8 cellular contexts compared by ENCODE assay signal in genomic region chr1:219927298-219927955, GRCh38. TPM values are rescaled to one million over a fixed set of nuclear protein-coding genes. Genes with fewer than 3 reads are reported as not detected.
A peak's percentile ranks its signal among the peaks of the same experiment; 100 is the strongest.
DNase-seq lines count a peak whose midpoint lies in the region; ATAC-seq and TF ChIP-seq lines count a peak whose summit lies in the region.

No MANE protein-coding gene starts in this region.

- H3K27ac ChIP-seq in IMR-90 (ENCODE audit: insufficient read depth, low read length) (no peak overlapping the region), esophagus (ENCODE audit: low read depth in 2 of 2, low read length in 1 of 2) (no peak overlapping the region), trophoblast cell (ENCODE audit: low read depth, low read length) (no peak overlapping the region)

- no peak for TF ChIP-seq CTCF in IMR-90 (conservative IDR thresholded peaks at IDR 0.05; ENCODE audit: low read depth, low read length)

- intact Hi-C loops in IMR-90 (cut with micrococcal nuclease), result no loop called here

- no peaks in the 10 kb centered on the region for H3K9me1 ChIP-seq in IMR-90 (ENCODE audit: insufficient read depth, low read length)

- CTCF ChIA-PET in IMR-90 (lab: Yijun Ruan, JAX), result no interaction called here

- no peak overlapping the region for H3K56ac ChIP-seq in IMR-90 (ENCODE audit: extremely low read depth, insufficient read depth, low read length)

- H3K23ac ChIP-seq in IMR-90 (ENCODE audit: low read depth, low read length) (no peak overlapping the region), trophoblast cell (ENCODE audit: low read length) (no peak overlapping the region)

- dilution Hi-C loops in IMR-90 (cut with HindIII; ENCODE audit: low sequenced_read_pairs, unreplicated experiment), result no loop called here

- POLR2A ChIA-PET in IMR-90 (lab: Charles Lee; ENCODE audit: unreplicated experiment), result no interaction called here

- no peaks in the 10 kb centered on the region for H3K79me2 ChIP-seq in trophoblast cell (ENCODE audit: control insufficient read depth, insufficient read depth, low read length, poor library complexity)

- H3K4me3 ChIP-seq in IMR-90 (ENCODE audit: insufficient read depth, low read depth, low read length), result peak overlapping the region; percentile 19; the same call in 1 of the 2 replicates
- peak overlapping the region; percentile 24 to 35 for H3K4me3 ChIP-seq in esophagus (ENCODE audit: low read depth in 1 of 2, low read length in 2 of 2)
- H3K4me3 ChIP-seq in trophoblast cell (ENCODE audit: low read depth, low read length), result peak overlapping the region; percentile 66

- H2AK9ac ChIP-seq in IMR-90 (replicated peaks; ENCODE audit: low read depth, low read length, poor library complexity), result no peak overlapping the region

- H3K9ac ChIP-seq in IMR-90 (ENCODE audit: low read depth, low read length) (no peak overlapping the region), trophoblast cell (ENCODE audit: low read length) (no peak overlapping the region)

- H3K9me3 ChIP-seq in IMR-90 (ENCODE audit: control insufficient read depth, insufficient read depth, low read length) (no peaks in the 10 kb centered on the region), esophagus (ENCODE audit: control insufficient read depth in 2 of 2, insufficient read depth in 1 of 2, low read depth in 1 of 2, low read length in 1 of 2) (no peaks in the 10 kb centered on the region), trophoblast cell (ENCODE audit: insufficient read depth, low read depth, low read length) (peaks cover 2% of the 10 kb centered on the region)

- H3K27me3 ChIP-seq in IMR-90 (ENCODE audit: control insufficient read depth, insufficient read depth, low read length) (peaks cover 24% of the 10 kb centered on the region), esophagus (ENCODE audit: control insufficient read depth in 1 of 2, insufficient read depth in 2 of 2, low read length in 2 of 2) (peaks cover 0 to 2% of the 10 kb centered on the region in 2 donors), trophoblast cell (ENCODE audit: insufficient read depth, low read length) (peaks cover 24% of the 10 kb centered on the region)

- H2BK5ac ChIP-seq in IMR-90 (ENCODE audit: low read depth, low read length, poor library complexity, severe bottlenecking), result no peak overlapping the region
- no peak overlapping the region for H2BK5ac ChIP-seq in trophoblast cell (ENCODE audit: low read depth, low read length, poor library complexity)

- no peak overlapping the region for H2BK12ac ChIP-seq in trophoblast cell (ENCODE audit: low read length)

- H3K79me1 ChIP-seq in IMR-90 (ENCODE audit: low read depth in 1 of 2, low read length in 2 of 2), result no peaks in the 10 kb centered on the region
- H3K79me1 ChIP-seq in trophoblast cell (ENCODE audit: low read length), result no peaks in the 10 kb centered on the region

- H4K91ac ChIP-seq in IMR-90 (ENCODE audit: insufficient read depth, low read depth, low read length) (no peak overlapping the region), trophoblast cell (ENCODE audit: low read depth, low read length) (no peak overlapping the region)

- H2AK5ac ChIP-seq in IMR-90 (ENCODE audit: low read depth, low read length) (no peak overlapping the region), trophoblast cell (ENCODE audit: low read length) (no peak overlapping the region)

- H2AFZ ChIP-seq in IMR-90 (replicated peaks; ENCODE audit: low read length, poor library complexity) (peak overlapping the region; percentile 89), trophoblast cell (ENCODE audit: insufficient read depth, low read length, poor library complexity) (no peak overlapping the region)

- H2BK120ac ChIP-seq in IMR-90 (ENCODE audit: low read depth, low read length), result no peak overlapping the region
- H2BK120ac ChIP-seq in trophoblast cell (ENCODE audit: insufficient read depth, low read length, poor library complexity), result no peak overlapping the region

- no peaks in the 10 kb centered on the region for H4K20me1 ChIP-seq in IMR-90 (ENCODE audit: insufficient read depth, low read length)

- H2BK20ac ChIP-seq in IMR-90 (ENCODE audit: low read depth, low read length), result no peak overlapping the region

- peak; percentile 10 for ATAC-seq in GM18498 (IDR thresholded peaks at IDR 0.05; ENCODE audit: unreplicated experiment)
- ATAC-seq in IMR-90 (ENCODE audit: low read depth), result no peak
- ATAC-seq in HG02763 (IDR thresholded peaks at IDR 0.05; ENCODE audit: unreplicated experiment), result no peak
- ATAC-seq in GM21737 (IDR thresholded peaks at IDR 0.05; ENCODE audit: unreplicated experiment), result no peak
- no peak for ATAC-seq in HG03108 (IDR thresholded peaks at IDR 0.05; ENCODE audit: unreplicated experiment)

- no peak overlapping the region for H4K12ac ChIP-seq in trophoblast cell (ENCODE audit: low read depth, low read length)

- H4K8ac ChIP-seq in IMR-90 (ENCODE audit: low read depth in 2 of 2, low read length in 2 of 2) (no peak overlapping the region), trophoblast cell (ENCODE audit: low read depth, low read length) (no peak overlapping the region)

- no peak overlapping the region for H3K14ac ChIP-seq in IMR-90 (replicated peaks; ENCODE audit: low read depth, low read length)
- H3K14ac ChIP-seq in trophoblast cell (ENCODE audit: low read length), result no peak overlapping the region

- in situ Hi-C loops in IMR-90 (cut with MboI; ENCODE audit: low sequenced_read_pairs), result no loop called here

- H3K4me1 ChIP-seq in IMR-90 (ENCODE audit: control insufficient read depth, insufficient read depth, low read length) (no peaks in the 10 kb centered on the region), esophagus (ENCODE audit: control insufficient read depth in 2 of 2, insufficient read depth in 2 of 2, low read length in 1 of 2) (peaks cover 8 to 10% of the 10 kb centered on the region in 2 donors), trophoblast cell (ENCODE audit: control insufficient read depth in 1 of 2, insufficient read depth in 2 of 2, low read length in 2 of 2) (peaks cover 10 to 12% of the 10 kb centered on the region in 2 experiments)

- H2BK15ac ChIP-seq in IMR-90 (ENCODE audit: low read depth, low read length), result no peak overlapping the region

- H3K4ac ChIP-seq in IMR-90 (ENCODE audit: low read depth, low read length) (no peak overlapping the region), trophoblast cell (ENCODE audit: low read depth, low read length) (no peak overlapping the region)

- WGBS in IMR-90 (ENCODE audit: extremely low coverage in 2 of 2, insufficient read length in 1 of 2), 2 experiments, result 1 to 100% methylated on average over 1 to 17 of the region's 31 CpGs
- 19 to 26% methylated on average over 17 to 31 of the region's 31 CpGs for WGBS in esophagus, 2 donors
- WGBS in trophoblast cell (ENCODE audit: extremely low coverage, insufficient coverage, insufficient read length), result 100% methylated on average over 1 of the region's 31 CpGs

- DNase-seq in IMR-90, result no peak
- DNase-seq in trophoblast cell, result no peak
- DNase-seq in T1000 (lab: John Stamatoyannopoulos, UW), result no peak

- no peaks in the 10 kb centered on the region for H3K36me3 ChIP-seq in IMR-90 (ENCODE audit: control insufficient read depth, insufficient read depth, low read length)
- no peaks in the 10 kb centered on the region for H3K36me3 ChIP-seq in esophagus (ENCODE audit: control insufficient read depth in 2 of 2, insufficient read depth in 2 of 2, low read length in 1 of 2)
- no peaks in the 10 kb centered on the region for H3K36me3 ChIP-seq in trophoblast cell (ENCODE audit: control insufficient read depth in 1 of 2, insufficient read depth in 2 of 2, low read length in 2 of 2)

- TF ChIP-seq RAD21 in IMR-90 (IDR thresholded peaks at IDR 0.05; ENCODE audit: low read length), result no peak

- BruUV-seq in IMR-90 (replicated peaks; lab: Mats Ljungman, UMichigan), result no TSS peak

- H3K18ac ChIP-seq in IMR-90 (ENCODE audit: low read depth, low read length) (no peak overlapping the region), trophoblast cell (ENCODE audit: low read length) (no peak overlapping the region)

- H4K5ac ChIP-seq in IMR-90 (ENCODE audit: low read depth, low read length), result no peak overlapping the region

- H3K4me2 ChIP-seq in IMR-90 (ENCODE audit: low read depth, low read length) (peak overlapping the region; percentile 46; the same call in 1 of the 2 replicates), trophoblast cell (ENCODE audit: low read length) (peak overlapping the region; percentile 80)

- no peak for TF ChIP-seq POLR2A in IMR-90 (IDR thresholded peaks at IDR 0.05; ENCODE audit: low read depth, low read length)

TF ChIP-seq in IMR-90, 13 proteins besides CTCF, POLR2A, EP300 and RAD21:
- TF ChIP-seq SMC3 (IDR thresholded peaks at IDR 0.05; ENCODE audit: low read depth, low read length) (no peak), MAFK (IDR thresholded peaks at IDR 0.05; ENCODE audit: low read depth, low read length) (no peak), FOS (IDR thresholded peaks at IDR 0.05; ENCODE audit: low read depth, low read length) (no peak), MAZ (IDR thresholded peaks at IDR 0.05; ENCODE audit: borderline replicate concordance, low read depth, low read length) (no peak), RCOR1 (IDR thresholded peaks at IDR 0.05; ENCODE audit: insufficient replicate concordance, low read length) (no peak), MXI1 (IDR thresholded peaks at IDR 0.05; ENCODE audit: borderline replicate concordance, low read depth, low read length) (no peak)
- TF ChIP-seq, protein P1, sequence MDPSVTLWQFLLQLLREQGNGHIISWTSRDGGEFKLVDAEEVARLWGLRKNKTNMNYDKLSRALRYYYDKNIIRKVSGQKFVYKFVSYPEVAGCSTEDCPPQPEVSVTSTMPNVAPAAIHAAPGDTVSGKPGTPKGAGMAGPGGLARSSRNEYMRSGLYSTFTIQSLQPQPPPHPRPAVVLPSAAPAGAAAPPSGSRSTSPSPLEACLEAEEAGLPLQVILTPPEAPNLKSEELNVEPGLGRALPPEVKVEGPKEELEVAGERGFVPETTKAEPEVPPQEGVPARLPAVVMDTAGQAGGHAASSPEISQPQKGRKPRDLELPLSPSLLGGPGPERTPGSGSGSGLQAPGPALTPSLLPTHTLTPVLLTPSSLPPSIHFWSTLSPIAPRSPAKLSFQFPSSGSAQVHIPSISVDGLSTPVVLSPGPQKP (IDR thresholded peaks at IDR 0.05; ENCODE audit: borderline replicate concordance, low read depth, low read length), result no peak

RNA-seq across cellular contexts. Expression of gene SLC30A10, which starts 0.9 kb away (rescaled TPM):
- total RNA-seq in IMR-90 (2012; rRNA removed), result not detected in 2 replicates
- polyA plus RNA-seq in IMR-90 (2012; rRNA removed) (not detected in 2 replicates), esophagus (not detected)
- not detected in 2 replicates for polyA plus RNA-seq in IMR-90 (2012; cell fraction: cytosol; rRNA removed)
- polyA plus RNA-seq in IMR-90 (2012; cell fraction: nucleus; rRNA removed; ENCODE audit: low replicate concordance), result not detected in 2 replicates
- polyA plus RNA-seq in trophoblast cell (2013), result 0.14 and 0.19 TPM in 2 replicates
